In the genomic region with DNA sequence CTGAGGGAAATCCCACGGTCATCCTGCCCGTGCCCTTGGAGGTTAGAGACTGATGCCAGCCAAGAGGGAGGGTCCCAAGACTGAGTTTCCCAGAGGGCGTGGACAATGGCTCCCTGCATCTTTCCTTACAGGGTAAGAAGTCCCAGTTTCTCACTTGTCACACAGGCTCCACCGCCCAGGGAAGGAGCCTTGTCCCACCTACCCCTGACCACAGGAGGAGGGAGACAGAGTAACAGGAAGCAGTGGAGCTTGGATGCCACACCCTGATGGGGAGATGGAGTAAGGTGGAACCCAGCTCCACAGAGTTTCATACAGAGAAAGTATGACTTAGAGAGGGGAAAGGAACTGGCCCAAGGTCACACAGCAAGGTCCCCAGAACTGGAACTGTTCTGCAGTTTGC, we compare ENCODE assay signal across 21 cellular contexts.
"Had no signal": no experiment of that assay in that cellular context is flagged by ENCODE, and none has a peak within 500 bp of the region (broad histone marks: within the 10 kb centered on the region; RNA-seq: fewer than 3 reads in every experiment).

No MANE protein-coding gene starts in this region.

- ATAC-seq: activated CD4-positive, CD25-positive, alpha-beta regulatory T cell treated with anti-CD3 and anti-CD28 coated beads, Interleukin-2, amount 50 U/mL, for 24 hours; heart right ventricle; natural killer cell had no signal

- H3K27me3 ChIP-seq: esophagus muscularis mucosa, heart right ventricle, neutrophil, transverse colon had no signal

- H3K27me3 Mint-ChIP-seq: activated naive CD4-positive, alpha-beta T cell treated with anti-CD3 and anti-CD28 coated beads, Interleukin-2, amount 50 U/mL, for 24 hours had no signal

- H3K36me3 ChIP-seq: esophagus muscularis mucosa, heart right ventricle, neutrophil, transverse colon had no signal

- H3K36me3 Mint-ChIP-seq: activated naive CD4-positive, alpha-beta T cell treated with anti-CD3 and anti-CD28 coated beads, Interleukin-2, amount 50 U/mL, for 24 hours; immature natural killer cell; natural killer cell had no signal

- H3K9me3 Mint-ChIP-seq: activated naive CD4-positive, alpha-beta T cell treated with anti-CD3 and anti-CD28 coated beads, Interleukin-2, amount 50 U/mL, for 24 hours; immature natural killer cell; natural killer cell had no signal

- H3K4me1 ChIP-seq: esophagus muscularis mucosa, heart right ventricle, transverse colon had no signal

- FAIRE-seq: bronchial epithelial cell, endothelial cell of umbilical vein had no signal

- H3K9me3 ChIP-seq: esophagus muscularis mucosa, heart right ventricle, neutrophil, transverse colon had no signal

- DNase-seq: activated CD8-positive, alpha-beta memory T cell treated with anti-CD3 and anti-CD28 coated beads for 24 hours; activated CD8-positive, alpha-beta memory T cell treated with anti-CD3 and anti-CD28 coated beads, Interleukin-2, amount 50 U/mL, for 48 hours; activated effector memory CD4-positive, alpha-beta T cell treated with Interleukin-2 at 50 U/mL for 16 hours; activated T-cell treated with anti-CD3 and anti-CD28 coated beads, Interleukin-2, amount 50 U/mL, for 48 hours; cerebellar nuclear complex; cortex of kidney; effector CD4-positive, alpha-beta T cell; heart right ventricle; immature natural killer cell; natural killer cell; retina; stimulated activated naive CD4-positive, alpha-beta T cell treated with Interleukin-2 at 50 U/mL for 16 hours; T-helper 1 cell; T-helper 9 cell; transverse colon had no signal

- H3K27ac ChIP-seq: esophagus muscularis mucosa, heart right ventricle, neutrophil, transverse colon had no signal

- H3K4me1 Mint-ChIP-seq: activated naive CD4-positive, alpha-beta T cell treated with anti-CD3 and anti-CD28 coated beads, Interleukin-2, amount 50 U/mL, for 24 hours had no signal

- H3K27ac Mint-ChIP-seq: activated naive CD4-positive, alpha-beta T cell treated with anti-CD3 and anti-CD28 coated beads, Interleukin-2, amount 50 U/mL, for 24 hours; natural killer cell had no signal

- H3K4me3 ChIP-seq: esophagus muscularis mucosa, heart right ventricle, transverse colon had no signal

- H3K4me3 Mint-ChIP-seq: activated naive CD4-positive, alpha-beta T cell treated with anti-CD3 and anti-CD28 coated beads, Interleukin-2, amount 50 U/mL, for 24 hours; immature natural killer cell; natural killer cell had no signal
